22 cellular contexts compared by ENCODE assay signal in the genomic region with DNA sequence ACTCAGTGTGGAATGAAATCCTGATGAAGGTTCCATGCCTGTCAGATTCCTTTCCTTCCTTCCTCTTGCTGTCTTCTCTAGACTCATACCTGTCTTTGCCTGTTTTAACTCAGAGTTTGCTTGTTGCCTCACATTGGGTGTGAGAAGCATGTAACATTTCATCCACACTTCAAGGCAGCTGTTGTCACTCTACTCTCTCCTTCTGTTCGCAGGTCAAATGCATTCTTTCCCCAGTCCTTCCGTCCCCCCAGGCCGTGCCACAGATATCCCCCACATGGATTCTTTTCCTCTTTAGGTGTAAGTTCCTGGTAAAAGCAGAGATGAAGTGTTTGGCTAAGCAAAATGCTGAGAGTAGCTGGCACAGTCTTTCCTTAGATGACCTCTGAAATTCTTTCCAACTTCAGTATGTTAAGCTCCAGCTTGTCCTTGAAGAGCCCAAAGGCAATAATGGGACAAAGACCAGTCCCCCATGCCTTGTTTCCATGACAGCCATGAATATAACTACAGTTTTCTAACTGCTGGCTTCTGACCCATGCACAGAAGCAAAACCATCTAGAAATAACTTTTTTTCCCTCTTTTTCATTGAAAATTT.
"Had no signal": no experiment of that assay in that cellular context is flagged by ENCODE, and none has a peak within 500 bp of the region (broad histone marks: within the 10 kb centered on the region; RNA-seq: fewer than 3 reads in every experiment).

No MANE protein-coding gene starts in this region.

- H3K9ac ChIP-seq: parathyroid adenoma had no signal

- DNase-seq: effector CD4-positive, alpha-beta T cell; endodermal cell; erythroblast; foreskin keratinocyte; hippocampal formation; mesenchymal stem cell; midbrain; spleen; stimulated activated CD4-positive, alpha-beta T cell treated with anti-CD3 and anti-CD28 coated beads, Interleukin-15, amount 100 ng/mL, for 24 hours; stimulated activated CD4-positive, alpha-beta T cell treated with anti-CD3 and anti-CD28 coated beads, Interleukin-1b, Interleukin-23, amount 100 ng/mL, for 48 hours; stimulated activated CD4-positive, alpha-beta T cell treated with anti-CD3 and anti-CD28 coated beads, Interleukin-4, amount 100 ng/mL, for 24 hours had no signal

- H3K27ac ChIP-seq: coronary artery, foreskin keratinocyte, parathyroid adenoma, prostate gland, spleen, tibial nerve had no signal

- H3K9me3 ChIP-seq: prostate gland, spleen, tibial nerve had no signal

- H3K4me3 Mint-ChIP-seq: endodermal cell; natural killer cell treated with Interleukin-12 subunit alpha and Interleukin-12 subunit beta and Interleukin-15 and Interleukin-18, amount 100 ng/mL, for 72 hours; stimulated activated memory B cell treated with anti-CD40 and anti-IgM and Interleukin-4, amounts not matched to agents 10 μg/mL and 1 μg/mL and 100 μg/mL, for 72 hours; stimulated activated naive CD8-positive, alpha-beta T cell treated with anti-CD3 and anti-CD28 coated beads, Interleukin-15, Interleukin-2, amounts not matched to agents 100 ng/mL and 50 ng/mL, for 24 hours had no signal

- H3K4me1 ChIP-seq: foreskin keratinocyte, prostate gland, spleen had no signal

- H3K4me3 ChIP-seq: coronary artery, lung, prostate gland, spleen, tibial nerve had no signal

- H3K27ac Mint-ChIP-seq: endodermal cell; natural killer cell treated with Interleukin-12 subunit alpha and Interleukin-12 subunit beta and Interleukin-15 and Interleukin-18, amount 100 ng/mL, for 72 hours; stimulated activated memory B cell treated with anti-CD40 and anti-IgM and Interleukin-4, amounts not matched to agents 10 μg/mL and 1 μg/mL and 100 μg/mL, for 72 hours; stimulated activated naive CD8-positive, alpha-beta T cell treated with anti-CD3 and anti-CD28 coated beads, Interleukin-15, Interleukin-2, amounts not matched to agents 100 ng/mL and 50 ng/mL, for 24 hours had no signal

- H3K9me3 Mint-ChIP-seq: endodermal cell; natural killer cell treated with Interleukin-12 subunit alpha and Interleukin-12 subunit beta and Interleukin-15 and Interleukin-18, amount 100 ng/mL, for 72 hours; stimulated activated naive CD8-positive, alpha-beta T cell treated with anti-CD3 and anti-CD28 coated beads, Interleukin-15, Interleukin-2, amounts not matched to agents 100 ng/mL and 50 ng/mL, for 24 hours had no signal

- H3K4me1 Mint-ChIP-seq: stimulated activated memory B cell treated with anti-CD40 and anti-IgM and Interleukin-4, amounts not matched to agents 10 μg/mL and 1 μg/mL and 100 μg/mL, for 72 hours had no signal

- H3K36me3 Mint-ChIP-seq: natural killer cell treated with Interleukin-12 subunit alpha and Interleukin-12 subunit beta and Interleukin-15 and Interleukin-18, amount 100 ng/mL, for 72 hours; stimulated activated memory B cell treated with anti-CD40 and anti-IgM and Interleukin-4, amounts not matched to agents 10 μg/mL and 1 μg/mL and 100 μg/mL, for 72 hours had no signal

- FAIRE-seq: endothelial cell of umbilical vein had no signal

- H2AFZ ChIP-seq: parathyroid adenoma had no signal

- ATAC-seq: left lobe of liver; natural killer cell treated with Interleukin-12 subunit alpha and Interleukin-12 subunit beta and Interleukin-15 and Interleukin-18, amount 100 ng/mL, for 72 hours; sciatic nerve; stimulated activated memory B cell treated with anti-CD40 and anti-IgM and Interleukin-4, amounts not matched to agents 10 μg/mL and 1 μg/mL and 100 μg/mL, for 72 hours had no signal

- H3K36me3 ChIP-seq: prostate gland, spleen, tibial nerve had no signal

- H3K27me3 ChIP-seq: tibial nerve had no signal
